Comparison of ENCODE assay signal across 21 cellular contexts in the genomic region with DNA sequence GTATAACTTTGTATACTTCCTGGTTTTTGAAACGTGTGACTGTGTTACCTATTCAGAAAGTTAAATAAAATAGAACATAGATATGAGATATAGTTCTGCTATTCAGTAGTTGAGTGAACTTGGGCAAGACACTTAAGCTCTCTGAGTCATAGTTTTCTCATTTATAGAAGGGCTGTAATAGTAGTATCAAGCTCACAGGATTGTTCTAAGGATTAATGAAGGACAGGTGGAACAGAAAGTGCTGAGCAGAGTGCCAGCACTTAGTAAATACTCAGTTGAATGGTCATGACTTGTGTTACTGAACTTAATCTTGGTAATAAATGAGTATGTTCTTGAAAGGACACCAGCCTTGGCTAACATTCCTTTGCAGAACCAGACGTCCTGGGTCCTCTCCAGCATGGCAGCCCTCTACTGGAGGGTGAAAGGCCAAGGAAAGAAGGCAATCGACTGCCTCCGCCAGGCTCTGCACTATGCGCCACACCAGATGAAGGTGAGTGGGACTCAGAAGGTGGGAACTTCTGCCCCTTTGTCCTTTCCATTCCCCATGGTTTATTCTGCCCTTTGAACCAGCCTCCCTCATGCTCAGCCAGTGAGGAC.
DNase-seq lines count a peak whose midpoint lies in the region; ATAC-seq and TF ChIP-seq lines count a peak whose summit lies in the region.
"Had no signal": no experiment of that assay in that cellular context is flagged by ENCODE, and none has a peak within 500 bp of the region (broad histone marks: within the 10 kb centered on the region; RNA-seq: fewer than 3 reads in every experiment).

No MANE protein-coding gene starts in this region.

- H3K4me1 Mint-ChIP-seq in T-helper 2 cell treated with Interferon-gamma antibody and Interleukin-4, amounts not matched to agents 5 μg/mL and 100 μg/mL, for 36 hours (ENCODE audit: low read depth): no peaks in the 10 kb centered on the region
- H3K4me1 Mint-ChIP-seq: B cell, CD14-positive monocyte had no signal

- TF ChIP-seq CTCF in C4-2B (conservative IDR thresholded peaks at IDR 0.05): no peak; the same call in 1 of the 2 replicates
- no peak for TF ChIP-seq CTCF in fibroblast of mammary gland (conservative IDR thresholded peaks at IDR 0.05; ENCODE audit: control insufficient read depth, insufficient read depth, low read depth, low read length)

- no peaks in the 10 kb centered on the region for H3K9me3 Mint-ChIP-seq in T-helper 2 cell treated with Interferon-gamma antibody and Interleukin-4, amounts not matched to agents 5 μg/mL and 100 μg/mL, for 36 hours
- H3K9me3 Mint-ChIP-seq: CD14-positive monocyte had no signal

- H3K4me3 ChIP-seq in fibroblast of mammary gland (ENCODE audit: control insufficient read depth, low read depth, low read length): no peak overlapping the region

- H3K36me3 Mint-ChIP-seq in T-helper 2 cell treated with Interferon-gamma antibody and Interleukin-4, amounts not matched to agents 5 μg/mL and 100 μg/mL, for 36 hours (ENCODE audit: low read depth): peaks cover 41% of the 10 kb centered on the region

- H3K27ac Mint-ChIP-seq in T-helper 2 cell treated with Interferon-gamma antibody and Interleukin-4, amounts not matched to agents 5 μg/mL and 100 μg/mL, for 36 hours: no peak overlapping the region
- H3K27ac Mint-ChIP-seq: B cell, CD14-positive monocyte had no signal

- DNase-seq in amniotic epithelial cell (ENCODE audit: low read depth) (peak; percentile 48), fibroblast of mammary gland (ENCODE audit: low read depth) (peak; percentile 12), renal cortical epithelial cell (ENCODE audit: low read depth) (peak; percentile 9), glomerular visceral epithelial cell (ENCODE audit: extremely low spot score) (no peak), cerebellar nuclear complex (lab: John Stamatoyannopoulos, UW) (no peak)
- DNase-seq in T-helper 2 cell treated with Interferon-gamma antibody and Interleukin-4, amounts not matched to agents 5 μg/mL and 100 μg/mL, for 36 hours (ENCODE audit: low spot score): no peak
- DNase-seq: Calu3, DMS79 treated with DMSO at 0.1 percent for 48 hours, GF-D8, NCI-H1105 treated with DMSO at 0.1 percent for 48 hours, NCI-H2029, NCI-H446, NCI-H524 treated with DMSO at 0.1 percent for 48 hours, NCI-H774 had no signal

- no peaks in the 10 kb centered on the region for H3K27me3 Mint-ChIP-seq in T-helper 2 cell treated with Interferon-gamma antibody and Interleukin-4, amounts not matched to agents 5 μg/mL and 100 μg/mL, for 36 hours (ENCODE audit: low read depth)
- H3K27me3 Mint-ChIP-seq: B cell had no signal

- peak overlapping the region; percentile 60 for H3K27ac ChIP-seq in C4-2B
- H3K27ac ChIP-seq: 22Rv1, HL-60 had no signal

- H3K4me3 Mint-ChIP-seq in T-helper 2 cell treated with Interferon-gamma antibody and Interleukin-4, amounts not matched to agents 5 μg/mL and 100 μg/mL, for 36 hours: no peak overlapping the region
- H3K4me3 Mint-ChIP-seq: B cell, CD14-positive monocyte had no signal

- no peak for ATAC-seq in HG02840 (IDR thresholded peaks at IDR 0.05; ENCODE audit: low FRiP score, unreplicated experiment)
- ATAC-seq: HCT116 had no signal

Comparison
In these comparisons a context has a peak if more than half of its experiments do, and no peak if none do; other contexts are left out.
1. DNase-seq: peak in amniotic epithelial cell (single experiment), fibroblast of mammary gland (single experiment) and renal cortical epithelial cell (single experiment); none in glomerular visceral epithelial cell (single experiment), T-helper 2 cell treated with Interferon-gamma antibody and Interleukin-4, amounts not matched to agents 5 μg/mL and 100 μg/mL, for 36 hours (single experiment) and cerebellar nuclear complex (0 of 2).